In the genomic region with DNA sequence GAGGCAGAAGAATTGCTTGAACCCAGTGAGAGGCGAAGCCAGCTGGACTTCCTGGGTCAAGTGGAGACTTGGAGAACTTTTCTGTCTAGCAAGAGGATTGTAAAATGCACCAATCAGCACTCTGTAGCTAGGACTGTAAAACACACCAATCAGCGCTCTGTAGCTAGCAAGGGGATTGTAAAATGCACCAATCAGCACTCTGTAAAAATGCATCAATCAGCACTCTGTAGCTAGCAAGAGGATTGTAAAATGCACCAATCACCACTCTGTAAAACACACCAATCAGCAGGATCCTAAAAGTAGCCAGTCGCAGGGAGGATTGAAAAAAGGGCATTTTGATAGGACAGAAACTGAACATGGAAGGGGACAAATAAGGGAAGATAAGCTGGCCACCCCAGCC, we compare ENCODE assay signal across 2 cellular contexts. TPM values are rescaled to one million over a fixed set of nuclear protein-coding genes. Genes with fewer than 3 reads are reported as not detected.
"Had no signal": no experiment of that assay in that cellular context is flagged by ENCODE, and none has a peak within 500 bp of the region (broad histone marks: within the 10 kb centered on the region; RNA-seq: fewer than 3 reads in every experiment).

No MANE protein-coding gene starts in this region.

RNA-seq across cellular contexts. Expression of gene TLE1, which starts 41.2 kb away (rescaled TPM):
- total RNA-seq: activated CD4-positive, alpha-beta T cell treated with anti-CD3 and anti-CD28 coated beads, Interleukin-2, amount 10 ng/mL, durations not matched to agents 24 days and 14 days; activated CD8-positive, alpha-beta memory T cell treated with anti-CD3 and anti-CD28 coated beads for 36 hours had no signal
